In genomic region chr14:91261986-91262549, GRCh38 we compare ENCODE assay signal across 21 cellular contexts.
"Had no signal": no experiment of that assay in that cellular context is flagged by ENCODE, and none has a peak within 500 bp of the region (broad histone marks: within the 10 kb centered on the region; RNA-seq: fewer than 3 reads in every experiment).

No MANE protein-coding gene starts in this region.

- H3K4me3 Mint-ChIP-seq: activated B cell treated with CpG ODN at 0.5 μM for 24 hours; activated T-cell treated with anti-CD3 and anti-CD28 coated beads, Interleukin-2, amount 50 U/mL, for 4 hours; neural progenitor cell; T-helper 2 cell treated with Interferon-gamma antibody and Interleukin-4, amounts not matched to agents 5 μg/mL and 100 μg/mL, for 36 hours had no signal

- FAIRE-seq: TTC549 had no signal

- ATAC-seq: activated T-cell treated with anti-CD3 and anti-CD28 coated beads, Interleukin-2, amount 50 U/mL, for 4 hours; gastroesophageal sphincter; heart left ventricle; left ventricle myocardium superior had no signal

- DNase-seq: activated B cell treated with CpG ODN at 0.5 μM for 24 hours; activated CD4-positive, alpha-beta T cell treated with anti-CD3 and anti-CD28 coated beads for 48 hours; activated CD8-positive, alpha-beta memory T cell treated with anti-CD3 and anti-CD28 coated beads, Interleukin-2, amount 50 U/mL, for 4 hours; activated effector memory CD4-positive, alpha-beta T cell treated with anti-CD3 and anti-CD28 coated beads, Interleukin-2, amount 50 U/mL, for 16 hours; activated naive CD4-positive, alpha-beta T cell treated with anti-CD3 and anti-CD28 coated beads, Interleukin-2, amount 50 U/mL, for 16 hours; activated T-cell treated with anti-CD3 and anti-CD28 coated beads, Interleukin-2, amount 50 U/mL, for 4 hours; aorta; kidney glomerular epithelial cell; left ventricle myocardium superior; stimulated activated CD4-positive, alpha-beta T cell treated with anti-CD3 and anti-CD28 coated beads, Interleukin-2, amount 100 ng/mL, for 24 hours; stomach; SW 1271; trophoblast cell had no signal

- H3K9me3 Mint-ChIP-seq: activated B cell treated with CpG ODN at 0.5 μM for 24 hours; activated T-cell treated with anti-CD3 and anti-CD28 coated beads, Interleukin-2, amount 50 U/mL, for 4 hours; neural progenitor cell had no signal

- H3K36me3 Mint-ChIP-seq: neural progenitor cell had no signal

- H3K27ac Mint-ChIP-seq: activated B cell treated with CpG ODN at 0.5 μM for 24 hours, neural progenitor cell had no signal

- H3K9me3 ChIP-seq: gastroesophageal sphincter, prostate gland, right atrium auricular region, stomach had no signal

- H3K27ac ChIP-seq: coronary artery, gastroesophageal sphincter, heart left ventricle, neural progenitor cell, prostate gland, right atrium auricular region had no signal

- H3K27me3 ChIP-seq: right atrium auricular region had no signal
